In the genomic region with DNA sequence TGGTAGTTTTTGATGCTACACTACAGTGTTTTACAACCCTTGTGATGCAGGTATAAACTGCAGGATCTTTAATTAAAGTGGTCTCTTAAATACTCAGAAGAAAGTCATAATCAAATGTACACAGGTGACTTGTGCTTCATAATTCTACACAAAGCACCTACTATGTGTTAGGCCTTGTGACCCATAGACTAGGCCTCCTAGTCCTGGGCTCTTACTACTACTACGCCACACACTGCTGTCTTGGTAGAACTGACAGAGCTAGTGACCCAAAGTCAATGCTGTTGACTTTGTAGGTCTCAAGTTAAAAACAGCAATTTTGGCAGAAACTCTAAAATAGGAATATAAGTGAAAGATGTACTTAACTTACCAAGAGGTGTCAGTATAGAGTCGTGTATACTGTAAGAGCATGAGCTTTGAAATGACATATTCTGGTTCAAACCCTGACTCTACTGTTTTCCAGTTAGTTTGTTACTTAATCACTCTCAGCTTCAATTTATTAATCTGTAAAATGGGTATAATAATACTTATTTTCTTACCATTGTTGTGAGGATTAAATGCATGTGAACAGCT, we compare ENCODE assay signal across 12 cellular contexts. TPM values are rescaled to one million over a fixed set of nuclear protein-coding genes. Genes with fewer than 3 reads are reported as not detected.
DNase-seq lines count a peak whose midpoint lies in the region; ATAC-seq lines count a peak whose summit lies in the region.
"Had no signal": no experiment of that assay in that cellular context is flagged by ENCODE, and none has a peak within 500 bp of the region (broad histone marks: within the 10 kb centered on the region; RNA-seq: fewer than 3 reads in every experiment).

No MANE protein-coding gene starts in this region.

- no peak overlapping the region for H3K27ac Mint-ChIP-seq in activated CD4-positive, alpha-beta T cell treated with anti-CD3 and anti-CD28 coated beads, Interleukin-2, amount 10 ng/mL, durations not matched to agents 24 days and 14 days
- H3K27ac Mint-ChIP-seq: activated CD4-positive, alpha-beta memory T cell treated with anti-CD3 and anti-CD28 coated beads for 36 hours; naive thymus-derived CD4-positive, alpha-beta T cell had no signal

- H3K27ac ChIP-seq in caudate nucleus (ENCODE audit: low read depth, low read length) = peak overlapping the region; percentile 24
- H3K27ac ChIP-seq in skeletal muscle tissue (ENCODE audit: low read depth, low read length) = peak overlapping the region; percentile 52
- H3K27ac ChIP-seq: vagina had no signal

- DNase-seq in SIG-M5 treated with dmso at 0.1 percent for 504 hours (lab: John Stamatoyannopoulos, UW; ENCODE audit: unreplicated experiment) (peak; percentile 9), SIG-M5 (lab: John Stamatoyannopoulos, UW) (no peak), NCI-H446 treated with DMSO at 0.1 percent for 48 hours (lab: John Stamatoyannopoulos, UW) (peak; percentile 35), caudate nucleus (lab: John Stamatoyannopoulos, UW) (no peak), mucosa of gallbladder (ENCODE audit: low spot score) (no peak)
- DNase-seq in activated CD4-positive, alpha-beta T cell treated with anti-CD3 and anti-CD28 coated beads, Interleukin-2, amount 10 ng/mL, durations not matched to agents 24 days and 14 days = no peak
- DNase-seq: activated CD4-positive, alpha-beta memory T cell treated with anti-CD3 and anti-CD28 coated beads for 36 hours; naive thymus-derived CD4-positive, alpha-beta T cell; stimulated activated CD4-positive, alpha-beta T cell treated with anti-CD3 and anti-CD28 coated beads, Interleukin-2, amount 100 ng/mL, for 48 hours had no signal

- H3K9me3 Mint-ChIP-seq in activated CD4-positive, alpha-beta T cell treated with anti-CD3 and anti-CD28 coated beads, Interleukin-2, amount 10 ng/mL, durations not matched to agents 24 days and 14 days = no peaks in the 10 kb centered on the region
- H3K9me3 Mint-ChIP-seq: activated CD4-positive, alpha-beta memory T cell treated with anti-CD3 and anti-CD28 coated beads for 36 hours; naive thymus-derived CD4-positive, alpha-beta T cell had no signal

- H3K36me3 Mint-ChIP-seq in activated CD4-positive, alpha-beta T cell treated with anti-CD3 and anti-CD28 coated beads, Interleukin-2, amount 10 ng/mL, durations not matched to agents 24 days and 14 days (ENCODE audit: low read depth) = no peaks in the 10 kb centered on the region
- H3K36me3 Mint-ChIP-seq: activated CD4-positive, alpha-beta memory T cell treated with anti-CD3 and anti-CD28 coated beads for 36 hours; naive thymus-derived CD4-positive, alpha-beta T cell had no signal

- H3K27me3 Mint-ChIP-seq in activated CD4-positive, alpha-beta T cell treated with anti-CD3 and anti-CD28 coated beads, Interleukin-2, amount 10 ng/mL, durations not matched to agents 24 days and 14 days = peaks cover 2% of the 10 kb centered on the region

- H3K4me1 ChIP-seq in skeletal muscle tissue (ENCODE audit: control insufficient read depth in 3 of 3, insufficient read depth in 3 of 3, low read length in 3 of 3) = peaks cover 0 to 8% (median 2%) of the 10 kb centered on the region in 3 donors
- H3K4me1 ChIP-seq: vagina had no signal

- no peaks in the 10 kb centered on the region for H3K36me3 ChIP-seq in skeletal muscle tissue (ENCODE audit: control insufficient read depth in 3 of 3, insufficient read depth in 3 of 3, low read length in 3 of 3)
- H3K36me3 ChIP-seq: vagina had no signal

- H3K9me3 ChIP-seq in skeletal muscle tissue (ENCODE audit: control insufficient read depth in 3 of 3, low read length in 3 of 3) = no peaks in the 10 kb centered on the region
- H3K9me3 ChIP-seq: vagina had no signal

- H3K4me3 Mint-ChIP-seq in activated CD4-positive, alpha-beta T cell treated with anti-CD3 and anti-CD28 coated beads, Interleukin-2, amount 10 ng/mL, durations not matched to agents 24 days and 14 days = no peak overlapping the region
- H3K4me3 Mint-ChIP-seq: activated CD4-positive, alpha-beta memory T cell treated with anti-CD3 and anti-CD28 coated beads for 36 hours; naive thymus-derived CD4-positive, alpha-beta T cell had no signal

- no peak overlapping the region for H3K4me3 ChIP-seq in skeletal muscle tissue (ENCODE audit: low read length in 3 of 3)
- H3K4me3 ChIP-seq: vagina had no signal

- H3K4me1 Mint-ChIP-seq in activated CD4-positive, alpha-beta T cell treated with anti-CD3 and anti-CD28 coated beads, Interleukin-2, amount 10 ng/mL, durations not matched to agents 24 days and 14 days = no peaks in the 10 kb centered on the region
- H3K4me1 Mint-ChIP-seq: naive thymus-derived CD4-positive, alpha-beta T cell had no signal

- H3K27me3 ChIP-seq in skeletal muscle tissue (ENCODE audit: control insufficient read depth in 3 of 3, insufficient read depth in 3 of 3, low read length in 3 of 3) = no peaks in the 10 kb centered on the region
- H3K27me3 ChIP-seq: vagina had no signal

- no peak for ATAC-seq in GM19023 (IDR thresholded peaks at IDR 0.05; ENCODE audit: unreplicated experiment)
- ATAC-seq: naive thymus-derived CD4-positive, alpha-beta T cell had no signal

- H3K9ac ChIP-seq in skeletal muscle tissue (ENCODE audit: low read depth in 1 of 3, low read length in 3 of 3) = no peak overlapping the region

- intact Hi-C loops in activated CD4-positive, alpha-beta T cell treated with anti-CD3 and anti-CD28 coated beads, Interleukin-2, amount 10 ng/mL, durations not matched to agents 24 days and 14 days (cut with micrococcal nuclease) = no loop called here

RNA-seq across cellular contexts. Expression of a gene that starts 48.6 kb away (rescaled TPM):
- total RNA-seq in skeletal muscle tissue (33.9 TPM), mucosa of gallbladder (101 TPM)
- 23.7 and 26.1 TPM in 2 replicates for total RNA-seq in activated CD4-positive, alpha-beta T cell treated with anti-CD3 and anti-CD28 coated beads, Interleukin-2, amount 10 ng/mL, durations not matched to agents 24 days and 14 days

Comparison
In these comparisons a context has a peak if more than half of its experiments do, and no peak if none do; other contexts are left out.
1. DNase-seq: peak in SIG-M5 treated with dmso at 0.1 percent for 504 hours (single experiment) and NCI-H446 treated with DMSO at 0.1 percent for 48 hours (single experiment); none in SIG-M5 (single experiment), caudate nucleus (0 of 61), activated CD4-positive, alpha-beta T cell treated with anti-CD3 and anti-CD28 coated beads, Interleukin-2, amount 10 ng/mL, durations not matched to agents 24 days and 14 days (single experiment) and mucosa of gallbladder (single experiment).